In genomic region chr16:33339093-33340071, GRCh38 we compare ENCODE assay signal across 11 cellular contexts. TPM values are rescaled to one million over a fixed set of nuclear protein-coding genes. Genes with fewer than 3 reads are reported as not detected.
DNase-seq lines count a peak whose midpoint lies in the region; TF ChIP-seq lines count a peak whose summit lies in the region.
"Not testable (repeated sequence)": the region's sequence is repeated elsewhere in the genome, so short reads cannot be mapped to it uniquely, and the experiment has no call there.
"Had no signal": no experiment of that assay in that cellular context is flagged by ENCODE, and none has a peak within 500 bp of the region (broad histone marks: within the 10 kb centered on the region; RNA-seq: fewer than 3 reads in every experiment).

No MANE protein-coding gene starts in this region.

- H3K36me3 ChIP-seq in hepatocyte (replicated peaks; ENCODE audit: insufficient read depth, low read depth): not testable (repeated sequence)

- not testable (repeated sequence) for H3K9me2 ChIP-seq in hepatocyte (replicated peaks; ENCODE audit: insufficient read depth)

- WGBS in hepatocyte (ENCODE audit: low lambda C conversion rate, missing lambda C conversion rate): 82% methylated on average over 4 of the region's 4 CpGs

- not testable (repeated sequence) for H3K4me1 ChIP-seq in hepatocyte (ENCODE audit: insufficient read depth)

- H3K4me2 ChIP-seq in hepatocyte: not testable (repeated sequence)

- H4K20me1 ChIP-seq in hepatocyte (ENCODE audit: insufficient read depth, poor library complexity, severe bottlenecking): not testable (repeated sequence)

- not testable (repeated sequence) for H3K79me2 ChIP-seq in hepatocyte

- not testable (repeated sequence) for H2AFZ ChIP-seq in hepatocyte

- H3K9me3 ChIP-seq in hepatocyte (ENCODE audit: low read depth): not testable (repeated sequence)

- H3K4me3 ChIP-seq in hepatocyte: not testable (repeated sequence)

- not testable (repeated sequence) for H3K4me1 Mint-ChIP-seq in chondrocyte (ENCODE audit: low read depth); nephron progenitor cell

- TF ChIP-seq CTCF in chondrocyte (IDR thresholded peaks at IDR 0.05); hepatocyte (IDR thresholded peaks at IDR 0.05; ENCODE audit: poor library complexity); nephron progenitor cell (IDR thresholded peaks at IDR 0.05): not testable (repeated sequence)

- peak; percentile 15 for DNase-seq in HT1080 (ENCODE audit: low read depth)
- DNase-seq in activated CD4-positive, CD25-positive, alpha-beta regulatory T cell treated with anti-CD3 and anti-CD28 coated beads, Interleukin-2, amount 50 U/mL, for 16 hours (ENCODE audit: low read depth, low spot score): peak; percentile 56
- DNase-seq in activated T-helper 1 cell treated with Interleukin-2 at 50 U/mL for 16 hours (ENCODE audit: low read depth): peak; percentile 41
- peak; percentile 100 for DNase-seq in chondrocyte (ENCODE audit: low spot score)
- DNase-seq in hepatocyte (ENCODE audit: low spot score): peak; percentile 58
- DNase-seq in nephron progenitor cell: peak; percentile 25
- DNase-seq in stimulated activated CD4-positive, alpha-beta T cell treated with anti-CD3 and anti-CD28 coated beads, TNF-alpha, amount 100 ng/mL, for 24 hours (ENCODE audit: low read depth in 3 of 3): peak in 2 of 3 experiments; percentile 18 to 43
- peak; percentile 90 for DNase-seq in ureter (ENCODE audit: low spot score)

- not testable (repeated sequence) for H3K4me3 Mint-ChIP-seq in chondrocyte (ENCODE audit: unreplicated experiment); nephron progenitor cell

- not testable (repeated sequence) for H3K27me3 ChIP-seq in hepatocyte

- not testable (repeated sequence) for H3K36me3 Mint-ChIP-seq in chondrocyte (ENCODE audit: low read depth); nephron progenitor cell (ENCODE audit: low read depth)

- H3K27me3 Mint-ChIP-seq in chondrocyte (ENCODE audit: low read depth); nephron progenitor cell (ENCODE audit: low read depth, poor library complexity): not testable (repeated sequence)

- H3K27ac Mint-ChIP-seq in chondrocyte (ENCODE audit: unreplicated experiment); nephron progenitor cell: not testable (repeated sequence)

- not testable (repeated sequence) for H3K27ac ChIP-seq in hepatocyte

- H3K9me3 Mint-ChIP-seq in chondrocyte (ENCODE audit: low read depth): not testable (repeated sequence)
- H3K9me3 Mint-ChIP-seq in nephron progenitor cell: peaks cover 19% of the 10 kb centered on the region

RNA-seq across cellular contexts. Expression of gene TP53TG3B, which starts 21.3 kb away (rescaled TPM):
- total RNA-seq in HT1080 (2014; rRNA removed; shearing (Covaris generic)): 1.8 TPM in 1 of 2 replicates, not detected in the other
- polyA plus RNA-seq in HT1080 (2015; cell fraction: cytosol; rRNA removed): 1.5 and 2.7 TPM in 2 replicates
- 2.2 and 4.6 TPM in 2 replicates for polyA plus RNA-seq in HT1080 (2015; cell fraction: nucleus; rRNA removed)
- total RNA-seq in chondrocyte: not detected in 3 replicates
- total RNA-seq in hepatocyte: not detected in 2 replicates
- polyA plus RNA-seq in hepatocyte: not detected in 2 replicates
- not detected for total RNA-seq in ureter
- total RNA-seq: frontal cortex, SK-MEL-5, tibial nerve had no signal

RNA-seq across cellular contexts. Expression of gene TP53TG3E, which starts 35.3 kb away (rescaled TPM):
- total RNA-seq in HT1080 (2014; rRNA removed; shearing (Covaris generic)): not detected in 2 replicates
- not detected in 2 replicates for polyA plus RNA-seq in HT1080 (2015; cell fraction: cytosol; rRNA removed)
- polyA plus RNA-seq in HT1080 (2015; cell fraction: nucleus; rRNA removed): not detected in 2 replicates
- total RNA-seq in chondrocyte (not detected in 3 replicates), hepatocyte (not detected in 2 replicates), ureter (not detected)
- not detected in 2 replicates for polyA plus RNA-seq in hepatocyte
- total RNA-seq: frontal cortex, SK-MEL-5, tibial nerve had no signal

Comparison
In these comparisons a context has a peak if more than half of its experiments do, and no peak if none do; other contexts are left out.
1. DNase-seq: peak in every context shown above with its lines; median percentile 100 in chondrocyte; 90 in ureter; 58 in hepatocyte; 56 in activated CD4-positive, CD25-positive, alpha-beta regulatory T cell treated with anti-CD3 and anti-CD28 coated beads, Interleukin-2, amount 50 U/mL, for 16 hours; 41 in activated T-helper 1 cell treated with Interleukin-2 at 50 U/mL for 16 hours; 30 in stimulated activated CD4-positive, alpha-beta T cell treated with anti-CD3 and anti-CD28 coated beads, TNF-alpha, amount 100 ng/mL, for 24 hours; 25 in nephron progenitor cell; 15 in HT1080.